In the genomic region with DNA sequence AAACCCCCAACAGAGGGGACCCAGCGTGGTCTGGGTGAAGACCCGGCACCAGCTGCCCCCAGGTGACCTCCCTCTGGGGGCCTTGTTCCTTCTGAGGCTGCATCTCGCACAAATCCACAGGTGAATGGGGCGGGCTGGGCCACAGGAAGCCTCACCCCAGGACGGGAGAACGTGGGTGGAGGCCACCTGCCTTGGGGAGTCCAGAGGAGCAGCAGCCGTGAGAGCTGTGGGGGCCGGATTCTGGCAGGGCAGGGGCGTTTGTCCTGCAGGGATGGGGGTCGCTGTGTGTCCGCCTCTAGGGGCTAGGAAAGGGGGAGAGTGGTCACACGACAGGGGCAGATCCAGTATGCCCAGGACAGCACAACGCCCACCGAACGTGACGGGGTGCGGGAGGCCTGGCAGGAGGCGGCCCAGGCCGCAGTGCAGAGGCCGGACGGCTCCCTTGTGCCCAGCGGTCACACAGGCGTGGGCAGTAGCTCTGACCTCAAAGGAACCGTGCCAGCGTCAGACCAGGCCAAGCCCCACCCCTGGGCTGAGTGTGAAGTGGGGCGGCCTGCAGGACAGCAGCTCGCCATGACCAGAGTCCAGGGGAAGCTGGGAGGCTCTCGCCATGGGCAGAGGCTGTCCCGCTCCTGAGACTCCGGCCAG, we compare ENCODE assay signal across 10 cellular contexts. TPM values are rescaled to one million over a fixed set of nuclear protein-coding genes. Genes with fewer than 3 reads are reported as not detected.
DNase-seq lines count a peak whose midpoint lies in the region; ATAC-seq and TF ChIP-seq lines count a peak whose summit lies in the region.
"Had no signal": no experiment of that assay in that cellular context is flagged by ENCODE, and none has a peak within 500 bp of the region (broad histone marks: within the 10 kb centered on the region; RNA-seq: fewer than 3 reads in every experiment).

No MANE protein-coding gene starts in this region.

- TF ChIP-seq POLR2A in upper lobe of left lung (IDR thresholded peaks at IDR 0.05) = peak in 1 of 4 donors; percentile 29

- no peaks in the 10 kb centered on the region for H3K27me3 ChIP-seq in liver (ENCODE audit: control insufficient read depth in 4 of 4, insufficient read depth in 4 of 4, low read length in 3 of 4)
- no peaks in the 10 kb centered on the region for H3K27me3 ChIP-seq in upper lobe of left lung

- TF ChIP-seq RAD21 in liver (IDR thresholded peaks at IDR 0.05) = no peak

- peak overlapping the region; percentile 81 for H3K27ac Mint-ChIP-seq in activated naive CD4-positive, alpha-beta T cell treated with anti-CD3 and anti-CD28 coated beads for 36 hours
- H3K27ac Mint-ChIP-seq in activated naive CD8-positive, alpha-beta T cell treated with anti-CD3 and anti-CD28 coated beads, Interleukin-2, amount 50 U/mL, for 24 hours = peak overlapping the region; percentile 81

- H3K4me1 ChIP-seq in liver (ENCODE audit: control insufficient read depth in 4 of 4, insufficient read depth in 4 of 4, low read length in 3 of 4) (peaks cover 3 to 22% (median 8%) of the 10 kb centered on the region in 4 donors), upper lobe of left lung (peaks cover 15 to 27% (median 18%) of the 10 kb centered on the region in 4 donors)

- no peak for ATAC-seq in activated naive CD8-positive, alpha-beta T cell treated with anti-CD3 and anti-CD28 coated beads, Interleukin-2, amount 50 U/mL, for 24 hours
- ATAC-seq in upper lobe of left lung (ENCODE audit: low FRiP score in 2 of 2) (peak; percentile 13 to 70), GM21526 (IDR thresholded peaks at IDR 0.05; ENCODE audit: low FRiP score, unreplicated experiment) (no peak)

- CTCF ChIA-PET in activated naive CD4-positive, alpha-beta T cell treated with anti-CD3 and anti-CD28 coated beads for 36 hours (lab: Charles Lee) = no interaction called here

- H3K27me3 Mint-ChIP-seq in activated naive CD4-positive, alpha-beta T cell treated with anti-CD3 and anti-CD28 coated beads for 36 hours (ENCODE audit: low read depth) = no peaks in the 10 kb centered on the region
- H3K27me3 Mint-ChIP-seq in activated naive CD8-positive, alpha-beta T cell treated with anti-CD3 and anti-CD28 coated beads, Interleukin-2, amount 50 U/mL, for 24 hours = no peaks in the 10 kb centered on the region
- H3K27me3 Mint-ChIP-seq: natural killer cell treated with Interleukin-12 subunit alpha and Interleukin-12 subunit beta and Interleukin-15 and Interleukin-18, amount 100 ng/mL, for 72 hours had no signal

- H3K27ac ChIP-seq in liver (ENCODE audit: low read depth in 1 of 2, low read length in 2 of 2) (peak overlapping the region; percentile 20 to 55), upper lobe of left lung (peak overlapping the region; percentile 63 to 83 (median 80))

- no peak overlapping the region for H3K9ac ChIP-seq in liver (ENCODE audit: low read depth in 1 of 2, low read length in 2 of 2)

- H3K4me1 Mint-ChIP-seq in activated naive CD4-positive, alpha-beta T cell treated with anti-CD3 and anti-CD28 coated beads for 36 hours (ENCODE audit: low read depth) = peaks cover 47% of the 10 kb centered on the region
- peaks cover 60% of the 10 kb centered on the region for H3K4me1 Mint-ChIP-seq in activated naive CD8-positive, alpha-beta T cell treated with anti-CD3 and anti-CD28 coated beads, Interleukin-2, amount 50 U/mL, for 24 hours

- H3K9me3 ChIP-seq in liver (ENCODE audit: control insufficient read depth in 4 of 4, low read length in 3 of 4) (no peaks in the 10 kb centered on the region), upper lobe of left lung (no peaks in the 10 kb centered on the region)

- no peak overlapping the region for H3K4me3 ChIP-seq in liver (ENCODE audit: low read depth in 1 of 3, low read length in 3 of 3)
- H3K4me3 ChIP-seq in upper lobe of left lung = no peak overlapping the region

- TF ChIP-seq CTCF in liver (IDR thresholded peaks at IDR 0.05; ENCODE audit: low read depth, low read length, missing input control) (no peak), upper lobe of left lung (IDR thresholded peaks at IDR 0.05) (no peak)

- WGBS in liver = 78% methylated on average over 30 of the region's 30 CpGs
- WGBS in upper lobe of left lung, 2 donors = 70 to 87% methylated on average over 16 to 30 of the region's 30 CpGs

- in situ Hi-C loops in G401 (cut with HindIII; ENCODE audit: low sequenced_read_pairs) = no loop called here

- TF ChIP-seq EP300 in upper lobe of left lung (IDR thresholded peaks at IDR 0.05) = no peak

- intact Hi-C loops in activated naive CD4-positive, alpha-beta T cell treated with anti-CD3 and anti-CD28 coated beads for 36 hours (cut with micrococcal nuclease) = loop anchor here (1.0 kb wide), 1 partner anchor 11 kb away; no protein-coding TSS in a partner anchor

- H3K36me3 ChIP-seq in liver (ENCODE audit: control insufficient read depth in 4 of 4, insufficient read depth in 3 of 4, low read depth in 1 of 4, low read length in 3 of 4) = peaks cover 9 to 27% (median 23%) of the 10 kb centered on the region in 4 donors
- peaks cover 17 to 97% (median 75%) of the 10 kb centered on the region in 4 donors for H3K36me3 ChIP-seq in upper lobe of left lung

- no peak overlapping the region for H3K4me3 Mint-ChIP-seq in activated naive CD4-positive, alpha-beta T cell treated with anti-CD3 and anti-CD28 coated beads for 36 hours
- no peak overlapping the region for H3K4me3 Mint-ChIP-seq in activated naive CD8-positive, alpha-beta T cell treated with anti-CD3 and anti-CD28 coated beads, Interleukin-2, amount 50 U/mL, for 24 hours
- H3K4me3 Mint-ChIP-seq: natural killer cell treated with Interleukin-12 subunit alpha and Interleukin-12 subunit beta and Interleukin-15 and Interleukin-18, amount 100 ng/mL, for 72 hours had no signal

- peak; percentile 29 for DNase-seq in activated naive CD4-positive, alpha-beta T cell treated with anti-CD3 and anti-CD28 coated beads for 36 hours
- DNase-seq in activated naive CD4-positive, alpha-beta T cell treated with anti-CD3 and anti-CD28 coated beads, Interleukin-2, amount 50 U/mL, for 16 hours = no peak
- DNase-seq in activated naive CD8-positive, alpha-beta T cell treated with anti-CD3 and anti-CD28 coated beads, Interleukin-2, amount 50 U/mL, for 24 hours = no peak
- DNase-seq in upper lobe of left lung (peak in 1 of 2 donors; percentile 85), NCI-H69 (lab: John Stamatoyannopoulos, UW) (no peak), G401 (ENCODE audit: low spot score) (no peak)
- DNase-seq: NCI-H226 had no signal

- H3K9me3 Mint-ChIP-seq in activated naive CD4-positive, alpha-beta T cell treated with anti-CD3 and anti-CD28 coated beads for 36 hours = no peaks in the 10 kb centered on the region
- H3K9me3 Mint-ChIP-seq in activated naive CD8-positive, alpha-beta T cell treated with anti-CD3 and anti-CD28 coated beads, Interleukin-2, amount 50 U/mL, for 24 hours = no peaks in the 10 kb centered on the region
- H3K9me3 Mint-ChIP-seq: natural killer cell treated with Interleukin-12 subunit alpha and Interleukin-12 subunit beta and Interleukin-15 and Interleukin-18, amount 100 ng/mL, for 72 hours had no signal

- H3K36me3 Mint-ChIP-seq in activated naive CD4-positive, alpha-beta T cell treated with anti-CD3 and anti-CD28 coated beads for 36 hours (ENCODE audit: low read depth) = peaks cover 36% of the 10 kb centered on the region
- peaks cover 26% of the 10 kb centered on the region for H3K36me3 Mint-ChIP-seq in activated naive CD8-positive, alpha-beta T cell treated with anti-CD3 and anti-CD28 coated beads, Interleukin-2, amount 50 U/mL, for 24 hours (ENCODE audit: low read depth)
- H3K36me3 Mint-ChIP-seq: natural killer cell treated with Interleukin-12 subunit alpha and Interleukin-12 subunit beta and Interleukin-15 and Interleukin-18, amount 100 ng/mL, for 72 hours had no signal

TF ChIP-seq in liver, 16 proteins besides CTCF, POLR2A, EP300 and RAD21 (continues in another document):
- TF ChIP-seq, protein P1, sequence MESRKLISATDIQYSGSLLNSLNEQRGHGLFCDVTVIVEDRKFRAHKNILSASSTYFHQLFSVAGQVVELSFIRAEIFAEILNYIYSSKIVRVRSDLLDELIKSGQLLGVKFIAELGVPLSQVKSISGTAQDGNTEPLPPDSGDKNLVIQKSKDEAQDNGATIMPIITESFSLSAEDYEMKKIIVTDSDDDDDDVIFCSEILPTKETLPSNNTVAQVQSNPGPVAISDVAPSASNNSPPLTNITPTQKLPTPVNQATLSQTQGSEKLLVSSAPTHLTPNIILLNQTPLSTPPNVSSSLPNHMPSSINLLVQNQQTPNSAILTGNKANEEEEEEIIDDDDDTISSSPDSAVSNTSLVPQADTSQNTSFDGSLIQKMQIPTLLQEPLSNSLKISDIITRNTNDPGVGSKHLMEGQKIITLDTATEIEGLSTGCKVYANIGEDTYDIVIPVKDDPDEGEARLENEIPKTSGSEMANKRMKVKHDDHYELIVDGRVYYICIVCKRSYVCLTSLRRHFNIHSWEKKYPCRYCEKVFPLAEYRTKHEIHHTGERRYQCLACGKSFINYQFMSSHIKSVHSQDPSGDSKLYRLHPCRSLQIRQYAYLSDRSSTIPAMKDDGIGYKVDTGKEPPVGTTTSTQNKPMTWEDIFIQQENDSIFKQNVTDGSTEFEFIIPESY (IDR thresholded peaks at IDR 0.05) = no peak
- TF ChIP-seq RXRA (IDR thresholded peaks at IDR 0.05) (no peak), FOXA2 (IDR thresholded peaks at IDR 0.05) (no peak), JUND (IDR thresholded peaks at IDR 0.05) (no peak), EGR1 (IDR thresholded peaks at IDR 0.05; ENCODE audit: low read depth in 2 of 2) (no peak), TAF1 (conservative IDR thresholded peaks at IDR 0.05) (no peak)

RNA-seq across cellular contexts. Expression of a gene that starts 6.6 kb away (rescaled TPM):
- total RNA-seq in activated naive CD4-positive, alpha-beta T cell treated with anti-CD3 and anti-CD28 coated beads for 36 hours = 100 to 1,000 TPM; 238 to 258 TPM
- total RNA-seq in liver = 100 to 1,000 TPM in 1 of 2 donors, 10 to 100 TPM in 1; 51.8 to 168 TPM
- polyA plus RNA-seq in liver = 100 to 1,000 TPM; 175 to 211 TPM
- total RNA-seq in upper lobe of left lung = 100 to 1,000 TPM in 4 of 6 donors, 10 to 100 TPM in 2; 50.0 to 176 (median 103) TPM
- 326 and 355 TPM in 2 replicates for total RNA-seq in G401 (2014; rRNA removed; shearing (Covaris generic))

RNA-seq across cellular contexts. Expression of a gene that starts 15.3 kb away (rescaled TPM):
- total RNA-seq in activated naive CD4-positive, alpha-beta T cell treated with anti-CD3 and anti-CD28 coated beads for 36 hours = 100 to 1,000 TPM; 244 to 253 TPM
- total RNA-seq in liver = 100 to 1,000 TPM; 122 to 149 TPM
- 100 to 1,000 TPM; 447 to 558 TPM for polyA plus RNA-seq in liver
- total RNA-seq in upper lobe of left lung = 100 to 1,000 TPM; 370 to 717 (median 484) TPM
- total RNA-seq in G401 (2014; rRNA removed; shearing (Covaris generic)) = 593 and 784 TPM in 2 replicates

RNA-seq across cellular contexts. Expression of a gene that starts 21.6 kb away (rescaled TPM):
- 100 to 1,000 TPM; 123 to 136 TPM for total RNA-seq in activated naive CD4-positive, alpha-beta T cell treated with anti-CD3 and anti-CD28 coated beads for 36 hours
- 10 to 100 TPM; 13.6 to 27.5 TPM for total RNA-seq in liver
- polyA plus RNA-seq in liver = 1 to 10 TPM; 3.3 to 5.8 TPM
- 100 to 1,000 TPM in 4 of 6 donors, 10 to 100 TPM in 2; 91.6 to 332 (median 123) TPM for total RNA-seq in upper lobe of left lung
- total RNA-seq in G401 (2014; rRNA removed; shearing (Covaris generic)) = 126 and 134 TPM in 2 replicates

RNA-seq across cellular contexts. Expression of a gene that starts 48.6 kb away (rescaled TPM):
- total RNA-seq in activated naive CD4-positive, alpha-beta T cell treated with anti-CD3 and anti-CD28 coated beads for 36 hours = 10 to 100 TPM; 24.4 to 30.1 TPM
- total RNA-seq in liver (10 to 100 TPM in 1 of 2 donors, 1 to 10 TPM in 1; 5.3 to 60.9 TPM), upper lobe of left lung (100 to 1,000 TPM in 2 of 6 donors, 10 to 100 TPM in 4; 34.1 to 224 (median 58.2) TPM)
- 1 to 10 TPM; 3.0 to 4.4 TPM for polyA plus RNA-seq in liver
- 6.2 and 13.9 TPM in 2 replicates for total RNA-seq in G401 (2014; rRNA removed; shearing (Covaris generic))

Comparison
In these comparisons a context has a peak if more than half of its experiments do, and no peak if none do; other contexts are left out.
1. ATAC-seq: peak in upper lobe of left lung (2 of 2); none in activated naive CD8-positive, alpha-beta T cell treated with anti-CD3 and anti-CD28 coated beads, Interleukin-2, amount 50 U/mL, for 24 hours (single experiment) and GM21526 (single experiment).